In the genomic region with DNA sequence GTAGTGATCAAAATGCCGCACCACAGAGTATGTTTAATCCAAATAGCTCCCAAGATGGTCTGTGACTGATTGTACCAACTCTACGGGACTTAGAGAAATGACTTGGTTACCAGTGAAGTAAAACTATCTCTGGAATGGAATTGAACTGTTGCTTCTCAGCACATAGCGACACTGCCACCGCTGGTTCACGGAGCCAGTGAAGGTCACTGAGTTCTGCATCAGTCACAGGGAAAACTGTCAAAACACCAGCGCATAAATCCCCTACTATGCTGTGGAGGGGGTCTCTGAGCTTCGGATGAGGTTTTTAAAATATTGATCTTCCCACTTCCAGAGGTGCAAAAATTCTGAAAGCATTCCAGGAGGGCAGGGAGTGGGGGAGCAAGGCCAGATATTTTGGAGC, we compare ENCODE assay signal across 13 cellular contexts.
"Had no signal": no experiment of that assay in that cellular context is flagged by ENCODE, and none has a peak within 500 bp of the region (broad histone marks: within the 10 kb centered on the region; RNA-seq: fewer than 3 reads in every experiment).

No MANE protein-coding gene starts in this region.

- H3K36me3 Mint-ChIP-seq: naive thymus-derived CD8-positive, alpha-beta T cell had no signal

- H3K4me3 ChIP-seq: breast epithelium had no signal

- ATAC-seq: left ventricle myocardium superior; naive thymus-derived CD8-positive, alpha-beta T cell had no signal

- FAIRE-seq: frontal cortex had no signal

- H3K36me3 ChIP-seq: breast epithelium had no signal

- H3K27ac ChIP-seq: breast epithelium, epithelial cell of prostate had no signal

- H3K9me3 Mint-ChIP-seq: naive thymus-derived CD8-positive, alpha-beta T cell had no signal

- H3K9me3 ChIP-seq: breast epithelium had no signal

- DNase-seq: activated CD4-positive, alpha-beta T cell treated with anti-CD3 and anti-CD28 coated beads, Interleukin-2, amount 50 U/mL, for 4 hours; activated CD4-positive, CD25-positive, alpha-beta regulatory T cell treated with anti-CD3 and anti-CD28 coated beads, Interleukin-2, amount 50 U/mL, for 72 hours; activated naive CD4-positive, alpha-beta T cell treated with Interleukin-2 at 50 U/mL for 16 hours; aorta; effector CD8-positive, alpha-beta T cell; kidney glomerular epithelial cell; left ventricle myocardium superior; naive thymus-derived CD8-positive, alpha-beta T cell; stimulated activated CD4-positive, alpha-beta T cell treated with anti-CD3 and anti-CD28 coated beads, Interleukin-1b, Interleukin-23, amount 100 ng/mL, for 48 hours; T1000 had no signal
